Comparison of ENCODE assay signal across 17 cellular contexts in the genomic region with DNA sequence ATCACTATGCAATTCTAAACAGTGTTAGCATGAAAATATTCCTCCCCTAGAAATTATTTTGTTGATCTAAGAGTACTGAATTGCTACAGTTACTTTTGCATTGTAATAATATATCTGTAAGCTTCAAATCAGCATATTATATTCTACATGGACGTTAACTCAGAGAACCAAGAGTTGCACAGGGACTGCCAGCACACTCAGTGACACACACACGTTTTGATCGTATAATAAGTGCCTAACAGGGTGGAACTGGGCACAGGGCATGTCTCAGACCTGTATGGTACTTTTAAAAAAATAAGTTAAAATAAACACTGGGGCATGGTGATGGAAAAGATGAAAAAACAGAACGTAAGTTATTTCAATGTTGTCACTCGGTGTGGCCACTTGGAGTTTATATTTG.
DNase-seq lines count a peak whose midpoint lies in the region; ATAC-seq, FAIRE-seq and TF ChIP-seq lines count a peak whose summit lies in the region.
"Had no signal": no experiment of that assay in that cellular context is flagged by ENCODE, and none has a peak within 500 bp of the region (broad histone marks: within the 10 kb centered on the region; RNA-seq: fewer than 3 reads in every experiment).

No MANE protein-coding gene starts in this region.

- no peak overlapping the region for H3K27ac ChIP-seq in OCI-LY3 (ENCODE audit: low read length)
- H3K27ac ChIP-seq: HL-60, SJCRH30 had no signal

- no peaks in the 10 kb centered on the region for H3K9me3 ChIP-seq in OCI-LY3 (ENCODE audit: insufficient read depth, low read length)
- H3K9me3 ChIP-seq: SJCRH30 had no signal

- no peaks in the 10 kb centered on the region for H3K36me3 Mint-ChIP-seq in nephron progenitor cell (ENCODE audit: low read depth)
- H3K36me3 Mint-ChIP-seq: CD4-positive, alpha-beta memory T cell had no signal

- TF ChIP-seq CTCF in OCI-LY3 (IDR thresholded peaks at IDR 0.05; ENCODE audit: low read depth, low read length), result no peak
- TF ChIP-seq CTCF in nephron progenitor cell (IDR thresholded peaks at IDR 0.05), result no peak

- ATAC-seq in GM21825 (IDR thresholded peaks at IDR 0.05; ENCODE audit: unreplicated experiment), result no peak

- H3K9ac ChIP-seq in OCI-LY3 (ENCODE audit: low read length), result no peak overlapping the region

- peaks cover 12% of the 10 kb centered on the region for H3K9me3 Mint-ChIP-seq in nephron progenitor cell

- H3K36me3 ChIP-seq in OCI-LY3 (replicated peaks; ENCODE audit: low read depth, low read length), result no peaks in the 10 kb centered on the region
- H3K36me3 ChIP-seq: SJCRH30 had no signal

- H3K27ac Mint-ChIP-seq in nephron progenitor cell, result peak overlapping the region; percentile 26
- H3K27ac Mint-ChIP-seq: CD4-positive, alpha-beta memory T cell; H9 had no signal

- no peaks in the 10 kb centered on the region for H4K20me1 ChIP-seq in OCI-LY3 (ENCODE audit: insufficient read depth, low read length)

- H3K79me2 ChIP-seq in OCI-LY3 (ENCODE audit: low read length), result no peaks in the 10 kb centered on the region

- DNase-seq in ELR (ENCODE audit: low read depth), result peak; percentile 1
- no peak for DNase-seq in HTR-8/SVneo (ENCODE audit: insufficient read length, low spot score)
- DNase-seq in nephron progenitor cell, result no peak
- no peak for DNase-seq in NAMALWA (ENCODE audit: low spot score)
- DNase-seq in activated CD4-positive, alpha-beta T cell treated with anti-CD3 and anti-CD28 coated beads, Interleukin-2, amount 50 U/mL, for 4 hours, result no peak
- DNase-seq: CD4-positive, alpha-beta memory T cell; DMS79; H9; NCI-H1092 treated with DMSO at 0.1 percent for 48 hours; NCI-H2081 treated with DMSO at 0.1 percent for 48 hours; NCI-H510A treated with DMSO at 0.1 percent for 48 hours; SJCRH30 had no signal

- peak overlapping the region; percentile 34; the same call in 1 of the 2 replicates for H3K4me3 ChIP-seq in OCI-LY3 (ENCODE audit: low read length)
- H3K4me3 ChIP-seq: SJCRH30 had no signal

- peaks cover 13% of the 10 kb centered on the region for H3K27me3 Mint-ChIP-seq in nephron progenitor cell (ENCODE audit: low read depth, poor library complexity)

- no peak overlapping the region for H3K4me3 Mint-ChIP-seq in nephron progenitor cell
- H3K4me3 Mint-ChIP-seq: CD4-positive, alpha-beta memory T cell; H9 had no signal

- peak; percentile 38 for FAIRE-seq in HTR-8/SVneo (lab: Jason Lieb, UNC)
- FAIRE-seq: GM12891, GM19239 had no signal

- peaks cover 29% of the 10 kb centered on the region; the same call in 1 of the 2 replicates for H3K27me3 ChIP-seq in OCI-LY3 (ENCODE audit: low read depth, low read length)
- H3K27me3 ChIP-seq: SJCRH30 had no signal

- no peaks in the 10 kb centered on the region for H3K4me1 ChIP-seq in OCI-LY3 (ENCODE audit: low read length)
- H3K4me1 ChIP-seq: SJCRH30 had no signal

- 0 out of 2 replicates have a peak overlapping the region, but pooled peaks have one; percentile 35 for H2AFZ ChIP-seq in OCI-LY3 (ENCODE audit: low read depth, low read length)

- peaks cover 2% of the 10 kb centered on the region for H3K4me1 Mint-ChIP-seq in nephron progenitor cell

- peak overlapping the region; percentile 6 for H3K4me2 ChIP-seq in OCI-LY3 (ENCODE audit: low read length)
